In the genomic region with DNA sequence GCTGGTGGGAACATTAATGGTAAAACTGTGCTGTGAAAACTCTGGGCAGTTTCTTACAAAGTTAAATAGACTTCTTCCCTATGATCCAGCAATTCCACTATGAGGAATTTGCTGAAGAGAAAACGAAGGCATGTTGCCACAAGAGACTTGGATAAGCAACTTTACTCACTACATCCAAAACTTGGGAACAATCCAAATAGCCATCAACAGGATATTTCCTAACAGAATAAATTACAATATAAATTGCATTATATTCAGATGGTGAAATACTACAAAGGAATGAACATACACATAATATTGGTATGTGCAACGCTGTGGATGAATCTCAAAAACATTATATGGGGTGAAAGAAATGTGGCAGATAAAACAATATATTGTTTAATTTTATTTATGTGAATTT, we compare ENCODE assay signal across 16 cellular contexts. TPM values are rescaled to one million over a fixed set of nuclear protein-coding genes. Genes with fewer than 3 reads are reported as not detected.
DNase-seq lines count a peak whose midpoint lies in the region; ATAC-seq and TF ChIP-seq lines count a peak whose summit lies in the region.
"Had no signal": no experiment of that assay in that cellular context is flagged by ENCODE, and none has a peak within 500 bp of the region (broad histone marks: within the 10 kb centered on the region; RNA-seq: fewer than 3 reads in every experiment).

No MANE protein-coding gene starts in this region.

- intact Hi-C loops in PC-3 (cut with micrococcal nuclease): no loop called here
- intact Hi-C loops in ovary (cut with DNase I): no loop called here

- no peak for TF ChIP-seq EP300 in ovary (IDR thresholded peaks at IDR 0.05)

- H3K79me2 ChIP-seq in PC-3 (ENCODE audit: low read length): no peaks in the 10 kb centered on the region

- BruUV-seq in PC-3 (replicated peaks; lab: Mats Ljungman, UMichigan): no TSS peak

- no peak overlapping the region for H2AFZ ChIP-seq in PC-3 (ENCODE audit: low read length)

- peak overlapping the region; percentile 62 for H3K4me3 Mint-ChIP-seq in neural crest cell
- H3K4me3 Mint-ChIP-seq: activated CD8-positive, alpha-beta memory T cell treated with anti-CD3 and anti-CD28 coated beads, Interleukin-2, amount 10 ng/mL, durations not matched to agents 7 days and 5 days had no signal

- H3K9me3 ChIP-seq in PC-3 (ENCODE audit: low read length): no peaks in the 10 kb centered on the region
- H3K9me3 ChIP-seq in ovary: no peaks in the 10 kb centered on the region
- H3K9me3 ChIP-seq: SJSA1 had no signal

- TF ChIP-seq POLR2A in ovary (IDR thresholded peaks at IDR 0.05): no peak

- H3K9me2 ChIP-seq in PC-3 (replicated peaks; ENCODE audit: low read length): no peaks in the 10 kb centered on the region

- H3K4me3 ChIP-seq in BJ (ENCODE audit: low read depth, low read length) (no peak overlapping the region), PC-3 (ENCODE audit: low read length) (no peak overlapping the region), epithelial cell of esophagus (ENCODE audit: low read length) (no peak overlapping the region), ovary (no peak overlapping the region)
- H3K4me3 ChIP-seq: dorsolateral prefrontal cortex, SJSA1 had no signal

- no peak overlapping the region for H3K27ac Mint-ChIP-seq in neural crest cell (ENCODE audit: unreplicated experiment)
- H3K27ac Mint-ChIP-seq: activated CD8-positive, alpha-beta memory T cell treated with anti-CD3 and anti-CD28 coated beads, Interleukin-2, amount 10 ng/mL, durations not matched to agents 7 days and 5 days; CD8-positive, alpha-beta memory T cell; stimulated activated naive CD8-positive, alpha-beta T cell treated with anti-CD3 and anti-CD28 coated beads, Interleukin-15, amount 100 ng/mL, for 72 hours had no signal

- WGBS in ovary, 3 donors: 37 to 43% (median 41%) methylated on average over 2 of the region's 2 CpGs

- TF ChIP-seq CTCF in BJ (IDR thresholded peaks at IDR 0.05; ENCODE audit: insufficient read depth, low read depth, low read length) (no peak), PC-3 (conservative IDR thresholded peaks at IDR 0.05; ENCODE audit: low read depth, low read length) (no peak), epithelial cell of esophagus (IDR thresholded peaks at IDR 0.05; ENCODE audit: insufficient read depth, low read depth, low read length, missing control alignments) (no peak), neural crest cell (conservative IDR thresholded peaks at IDR 0.05) (no peak), ovary (IDR thresholded peaks at IDR 0.05) (no peak)

- no peak overlapping the region for H3K9ac ChIP-seq in PC-3 (ENCODE audit: low read length)

- H4K20me1 ChIP-seq in PC-3 (ENCODE audit: low read length): no peaks in the 10 kb centered on the region

- H3K27me3 Mint-ChIP-seq in neural crest cell (ENCODE audit: low read depth): peaks cover 12% of the 10 kb centered on the region

- no peaks in the 10 kb centered on the region for H3K9me3 Mint-ChIP-seq in neural crest cell
- H3K9me3 Mint-ChIP-seq: CD8-positive, alpha-beta memory T cell had no signal

- H3K27me3 ChIP-seq in BJ (ENCODE audit: control insufficient read depth, insufficient read depth, low read length) (peaks cover 2% of the 10 kb centered on the region; the same call in 1 of the 2 replicates), PC-3 (ENCODE audit: low read length) (no peaks in the 10 kb centered on the region), ovary (no peaks in the 10 kb centered on the region)
- H3K27me3 ChIP-seq: SJSA1 had no signal

- 0 out of 2 replicates have a peak, but pooled peaks cover 4% of the 10 kb centered on the region for H3K4me1 ChIP-seq in PC-3 (ENCODE audit: insufficient read depth, low read length)
- peaks cover 4% of the 10 kb centered on the region for H3K4me1 ChIP-seq in ovary (ENCODE audit: insufficient read depth)

- H3K27ac ChIP-seq in PC-3 (ENCODE audit: low read length) (no peak overlapping the region), ovary (no peak overlapping the region)
- H3K27ac ChIP-seq: dorsolateral prefrontal cortex, SJSA1 had no signal

- H3F3A ChIP-seq in PC-3 (ENCODE audit: low read length, unreplicated experiment): no peaks in the 10 kb centered on the region

- CTCF ChIA-PET in BJ (lab: Yijun Ruan, JAX) (no interaction called here), PC-3 (lab: Charles Lee) (no interaction called here)

- no peaks in the 10 kb centered on the region for H3K36me3 Mint-ChIP-seq in neural crest cell (ENCODE audit: low read depth)
- H3K36me3 Mint-ChIP-seq: CD8-positive, alpha-beta memory T cell had no signal

- DNase-seq in BJ (ENCODE audit: low read depth) (peak; percentile 44), PC-3 (peak; percentile 4), epithelial cell of esophagus (ENCODE audit: low read depth) (peak; percentile 93), neural crest cell (ENCODE audit: low read depth, low spot score) (no peak), ovary (no peak), DMS153 treated with DMSO at 0.1 percent for 48 hours (lab: John Stamatoyannopoulos, UW; ENCODE audit: unreplicated experiment) (no peak)
- no peak for DNase-seq in stimulated activated CD4-positive, alpha-beta T cell treated with anti-CD3 and anti-CD28 coated beads, Interleukin-2, amount 100 ng/mL, for 48 hours
- DNase-seq: activated CD8-positive, alpha-beta memory T cell treated with anti-CD3 and anti-CD28 coated beads, Interleukin-2, amount 10 ng/mL, durations not matched to agents 7 days and 5 days; CD8-positive, alpha-beta memory T cell; dorsolateral prefrontal cortex; glutamatergic neuron; NCI-H2081 treated with DMSO at 0.1 percent for 48 hours; retina; stimulated activated naive CD8-positive, alpha-beta T cell treated with anti-CD3 and anti-CD28 coated beads, Interleukin-15, amount 100 ng/mL, for 72 hours had no signal

- H3K4me1 Mint-ChIP-seq in neural crest cell: peaks cover 15% of the 10 kb centered on the region

- no peak overlapping the region for H3K4me2 ChIP-seq in PC-3 (ENCODE audit: low read length)

- H3K36me3 ChIP-seq in BJ (ENCODE audit: control insufficient read depth, insufficient read depth, low read length): no peaks in the 10 kb centered on the region
- H3K36me3 ChIP-seq in PC-3 (ENCODE audit: low read depth, low read length): no peaks in the 10 kb centered on the region
- no peaks in the 10 kb centered on the region for H3K36me3 ChIP-seq in ovary
- H3K36me3 ChIP-seq: SJSA1 had no signal

- POLR2A ChIA-PET in BJ (lab: Charles Lee): no interaction called here
- POLR2A ChIA-PET in PC-3 (lab: Charles Lee; ENCODE audit: unreplicated experiment): no interaction called here

- ATAC-seq in PC-3: no peak
- no peak for ATAC-seq in GM18867 (IDR thresholded peaks at IDR 0.05; ENCODE audit: unreplicated experiment)
- ATAC-seq: activated CD8-positive, alpha-beta memory T cell treated with anti-CD3 and anti-CD28 coated beads, Interleukin-2, amount 10 ng/mL, durations not matched to agents 7 days and 5 days had no signal

RNA-seq across cellular contexts. Expression of gene MKI67, which starts 21.4 kb away (rescaled TPM):
- 11.8 and 12.5 TPM in 2 replicates for polyA plus RNA-seq in BJ (2011; rRNA removed)
- polyA minus RNA-seq in BJ (2011; rRNA and poly(A)+ RNA removed): 14.9 and 25.3 TPM in 2 replicates
- 66.0 and 84.9 TPM in 2 replicates for total RNA-seq in PC-3 (2014; rRNA removed)
- 140 and 160 TPM in 2 replicates for total RNA-seq in neural crest cell
- 1 to 10 TPM in 2 of 7 donors, under 1 TPM in 4, not detected in 1; 0.10 to 3.6 (median 0.71) TPM for total RNA-seq in ovary
- polyA plus RNA-seq in ovary: 1 to 10 TPM in 1 of 2 donors, under 1 TPM in 1; 0.23 to 2.8 TPM

Comparison
In these comparisons a context has a peak if more than half of its experiments do, and no peak if none do; other contexts are left out.
1. DNase-seq: peak in BJ (single experiment), PC-3 (single experiment) and epithelial cell of esophagus (single experiment); none in neural crest cell (single experiment), stimulated activated CD4-positive, alpha-beta T cell treated with anti-CD3 and anti-CD28 coated beads, Interleukin-2, amount 100 ng/mL, for 48 hours (0 of 2), ovary (0 of 5) and DMS153 treated with DMSO at 0.1 percent for 48 hours (single experiment).
2. RNA of gene MKI67, which starts 21.4 kb away (total RNA-seq): 140 to 160 TPM in neural crest cell and 66.0 to 84.9 TPM in PC-3; 0.10 to 3.6 TPM in ovary; every median in the first group is over 10 times any median in the second.